ENCODE assay signal across 9 cellular contexts in genomic region chr9:1005043-1005667, GRCh38. TPM values are rescaled to one million over a fixed set of nuclear protein-coding genes. Genes with fewer than 3 reads are reported as not detected.
DNase-seq lines count a peak whose midpoint lies in the region; ATAC-seq, FAIRE-seq and TF ChIP-seq lines count a peak whose summit lies in the region.
"Had no signal": no experiment of that assay in that cellular context is flagged by ENCODE, and none has a peak within 500 bp of the region (broad histone marks: within the 10 kb centered on the region; RNA-seq: fewer than 3 reads in every experiment).

No MANE protein-coding gene starts in this region.

- no peak overlapping the region for H2BK120ac ChIP-seq in H1 (replicated peaks; ENCODE audit: low read depth, low read length)

- H3K4ac ChIP-seq in H1 (replicated peaks; ENCODE audit: insufficient read length, low read depth, low read length), result no peak overlapping the region

- H2BK12ac ChIP-seq in H1 (ENCODE audit: low read depth, low read length), result no peak overlapping the region

- no peak for TF ChIP-seq POLR2A in H1 (IDR thresholded peaks at IDR 0.05; ENCODE audit: control extremely low read depth in 1 of 2, low read depth in 2 of 2, low read length in 2 of 2)

- H3K9ac ChIP-seq in H1 (replicated peaks in 1 of 4; ENCODE audit: extremely low read depth in 1 of 4, low read depth in 3 of 4, low read length in 3 of 4), result no peak overlapping the region

- peak; percentile 70 to 78 for TF ChIP-seq RAD21 in H1 (IDR thresholded peaks at IDR 0.05 in 1 of 2, conservative IDR thresholded peaks at IDR 0.05 in 1 of 2; ENCODE audit: low read depth in 2 of 2, low read length in 2 of 2)

- CTCF ChIA-PET in PC-9 (lab: Charles Lee) (interaction anchor here (0.6 kb wide), 2 partner anchors 109 to 581 kb away, joined by 3 to 9 read pairs; no protein-coding TSS in a partner anchor), H1 (lab: Charles Lee; ENCODE audit: partially characterized antibody) (interaction anchor here (0.7 to 4.4 kb wide), 27 partner anchors 8 to 724 kb away, joined by 3 to 57 read pairs (median 4); partner anchors contain the start of gene DMRT1)

- POLR2A ChIA-PET in PC-9 (lab: Charles Lee; ENCODE audit: unreplicated experiment), result no interaction called here
- POLR2A ChIA-PET in H1 (lab: Charles Lee; ENCODE audit: partially characterized antibody), result no interaction called here

- no peak overlapping the region for H4K5ac ChIP-seq in H1 (ENCODE audit: insufficient read length, low read depth, low read length)

- H3K4me1 ChIP-seq in BE2C (no peaks in the 10 kb centered on the region), PC-9 (replicated peaks; ENCODE audit: insufficient read depth) (no peaks in the 10 kb centered on the region), H1 (replicated peaks in 1 of 4; ENCODE audit: control insufficient read depth in 3 of 4, insufficient read depth in 4 of 4, low read length in 3 of 4) (no peaks in the 10 kb centered on the region; a peak in 1 of 7 replicates), mucosa of descending colon (ENCODE audit: low read depth) (no peaks in the 10 kb centered on the region)

- intact Hi-C loops in PC-9 (cut with micrococcal nuclease; ENCODE audit: unreplicated experiment), result loop anchor here (2.0 to 10.0 kb wide), 4 partner anchors 112 to 660 kb away; no protein-coding TSS in a partner anchor
- intact Hi-C loops in mucosa of descending colon (cut with DNase I, micrococcal nuclease), result loop anchor here (5.0 kb wide), 1 partner anchor 113 kb away; no protein-coding TSS in a partner anchor

- H2AFZ ChIP-seq in PC-9 (no peak overlapping the region), H1 (ENCODE audit: low read length) (no peak overlapping the region)

- no peaks in the 10 kb centered on the region for H3K23me2 ChIP-seq in H1 (ENCODE audit: low read depth, low read length)

- H3K27ac ChIP-seq in PC-9 (no peak overlapping the region), H1 (ENCODE audit: low read depth, low read length) (no peak overlapping the region)

- H3K23ac ChIP-seq in H1 (ENCODE audit: insufficient read length), result no peak overlapping the region

- ATAC-seq in HG03432 (IDR thresholded peaks at IDR 0.05; ENCODE audit: unreplicated experiment) (peak; percentile 66), mucosa of descending colon (peak; percentile 53), GM19328 (IDR thresholded peaks at IDR 0.05; ENCODE audit: unreplicated experiment) (no peak)

- H3K56ac ChIP-seq in H1 (replicated peaks; ENCODE audit: insufficient read length, low read depth, low read length), result no peak overlapping the region

- H4K20me1 ChIP-seq in PC-9 (ENCODE audit: insufficient read depth) (no peaks in the 10 kb centered on the region), H1 (replicated peaks in 1 of 2; ENCODE audit: control insufficient read depth in 1 of 2, insufficient read depth in 2 of 2, low read length in 2 of 2) (no peaks in the 10 kb centered on the region)

- BruUV-seq in PC-9 (replicated peaks; lab: Mats Ljungman, UMichigan), result no TSS peak

- H3K79me2 ChIP-seq in PC-9 (ENCODE audit: low read depth) (no peaks in the 10 kb centered on the region), H1 (ENCODE audit: control insufficient read depth in 1 of 2, insufficient read depth in 2 of 2, low read length in 2 of 2) (no peaks in the 10 kb centered on the region)

- no peaks in the 10 kb centered on the region for H3F3A ChIP-seq in PC-9 (ENCODE audit: insufficient read depth, low read depth)

- H3K27me3 ChIP-seq in BE2C, result no peaks in the 10 kb centered on the region
- no peaks in the 10 kb centered on the region for H3K27me3 ChIP-seq in PC-9 (ENCODE audit: insufficient read depth, low read depth)
- H3K27me3 ChIP-seq in H1 (replicated peaks in 1 of 4; ENCODE audit: control insufficient read depth in 3 of 4, extremely low read depth in 1 of 4, insufficient read depth in 3 of 4, low read length in 3 of 4), result peaks cover 0 to 2% (median 0%) of the 10 kb centered on the region in 4 experiments; a peak in 2 of 7 replicates

- H3K36me3 ChIP-seq in BE2C (no peaks in the 10 kb centered on the region), PC-9 (ENCODE audit: low read depth) (no peaks in the 10 kb centered on the region), H1 (ENCODE audit: control insufficient read depth in 2 of 4, insufficient read depth in 4 of 4, low read length in 3 of 4) (no peaks in the 10 kb centered on the region), mucosa of descending colon (ENCODE audit: low read depth) (no peaks in the 10 kb centered on the region)

- in situ Hi-C loops in GM13977 (cut with MboI; ENCODE audit: low pct_unique_long_range_greater_than_20kb, low sequenced_read_pairs, unreplicated experiment), result loop anchor here (5.0 kb wide), 1 partner anchor 113 kb away; no protein-coding TSS in a partner anchor

- no peak overlapping the region for H2BK20ac ChIP-seq in H1 (ENCODE audit: low read length)

- no peak overlapping the region for H2BK15ac ChIP-seq in H1 (ENCODE audit: low read length)

- no peak overlapping the region for H4K91ac ChIP-seq in H1 (replicated peaks; ENCODE audit: insufficient read length, low read length)

- FAIRE-seq in H1 (lab: Jason Lieb, UNC), result peak; percentile 90

- H3K4me2 ChIP-seq in PC-9 (no peak overlapping the region), H1 (ENCODE audit: insufficient read depth in 1 of 2, low read depth in 2 of 2, low read length in 2 of 2) (no peak overlapping the region)

- no peaks in the 10 kb centered on the region for H3K9me2 ChIP-seq in PC-9 (ENCODE audit: insufficient read depth)

- H3K18ac ChIP-seq in H1 (ENCODE audit: extremely low read depth, low read length), result no peak overlapping the region

- TF ChIP-seq EP300 in H1 (IDR thresholded peaks at IDR 0.05; ENCODE audit: borderline replicate concordance in 1 of 2, low read depth in 2 of 2, low read length in 2 of 2), result no peak

- H3K4me3 ChIP-seq in BE2C (ENCODE audit: low read depth, low read length) (no peak overlapping the region), PC-9 (no peak overlapping the region), H1 (ENCODE audit: extremely low read depth in 1 of 4, insufficient read depth in 2 of 4, low read depth in 3 of 4, low read length in 4 of 4) (no peak overlapping the region), mucosa of descending colon (no peak overlapping the region)
- H3K4me3 ChIP-seq: lung had no signal

- no peaks in the 10 kb centered on the region for H3K9me3 ChIP-seq in BE2C
- no peaks in the 10 kb centered on the region for H3K9me3 ChIP-seq in PC-9 (ENCODE audit: insufficient read depth, low read depth)
- peaks cover 15 to 16% of the 10 kb centered on the region in 2 experiments for H3K9me3 ChIP-seq in H1 (ENCODE audit: insufficient read depth in 2 of 2, low read depth in 1 of 2, low read length in 1 of 2)
- no peaks in the 10 kb centered on the region for H3K9me3 ChIP-seq in mucosa of descending colon

- H2AK5ac ChIP-seq in H1 (ENCODE audit: low read depth, low read length), result no peak overlapping the region

- DNase-seq in BE2C, result no peak
- peak; percentile 46 for DNase-seq in GM13977 (ENCODE audit: low spot score)
- DNase-seq in PC-9, result peak; percentile 19 to 41
- no peak for DNase-seq in H1 (ENCODE audit: low read depth in 1 of 2, low spot score in 2 of 2)
- peak in 1 of 3 donors; percentile 45 for DNase-seq in mucosa of descending colon
- no peak for DNase-seq in DMS153 (lab: John Stamatoyannopoulos, UW)

- no peak overlapping the region for H2BK5ac ChIP-seq in H1 (ENCODE audit: low read depth, low read length)

- TF ChIP-seq CTCF in BE2C (IDR thresholded peaks at IDR 0.05; ENCODE audit: low read depth, low read length) (peak; percentile 47), GM13977 (IDR thresholded peaks at IDR 0.05; ENCODE audit: extremely low read depth, insufficient read depth, missing control alignments) (peak; percentile 63), PC-9 (conservative IDR thresholded peaks at IDR 0.05) (peak; percentile 58), H1 (IDR thresholded peaks at IDR 0.05; ENCODE audit: control extremely low read depth in 1 of 3, insufficient read depth in 1 of 3, low read depth in 1 of 3, low read length in 3 of 3) (peak in 2 of 3 experiments; percentile 75 to 76; a peak in 3 of 4 replicates), mucosa of descending colon (IDR thresholded peaks at IDR 0.05) (peak; percentile 13)

- H4K8ac ChIP-seq in H1 (ENCODE audit: extremely low read depth, insufficient read depth, low read length), result no peak overlapping the region

- 76% methylated on average over 10 of the region's 10 CpGs; no CpG with 5 or more reads in 1 of the 2 experiments for whole genome bisulfite sequencing in H1 (ENCODE audit: extremely low coverage in 1 of 2, insufficient coverage in 1 of 2, insufficient read length in 1 of 2, insufficient replicate concordance in 2 of 2, low coverage in 1 of 2, low lambda C conversion rate in 2 of 2, missing lambda C conversion rate in 1 of 2), 2 experiments

- no peak overlapping the region for H3K14ac ChIP-seq in H1 (ENCODE audit: insufficient read length)

- H3K79me1 ChIP-seq in H1 (ENCODE audit: low read depth, low read length), result no peaks in the 10 kb centered on the region

RNA-seq across cellular contexts. Expression of gene DMRT3, which starts 28.7 kb away (rescaled TPM):
- not detected for polyA plus RNA-seq in BE2C (2012; ENCODE audit: insufficient read depth, insufficient read length, low read depth)
- not detected in 2 replicates for total RNA-seq in PC-9 (2021)
- not detected in 2 replicates for total RNA-seq in H1 (2021; fragmentation: NEBNext Ultra II Directional; extraction: Animal tissue kit (Norgen Biotek cat#: 25700))
- polyA plus RNA-seq in H1 (2011; rRNA removed), result 0.05 TPM in 1 of 2 replicates, not detected in the other
- polyA plus RNA-seq in H1 (2011; cell fraction: cytosol; rRNA removed), result 0.03 TPM
- 0.06 TPM for polyA plus RNA-seq in H1 (2011; cell fraction: nucleus; rRNA removed)
- 0.08 TPM in 2 of 4 replicates, not detected in the others for polyA plus RNA-seq in H1 (2012, experiment 1 of 2)
- polyA plus RNA-seq in H1 (2012, experiment 2 of 2), result not detected
- polyA plus RNA-seq in H1 (2013, experiment 1 of 2), result not detected
- not detected for polyA plus RNA-seq in H1 (2013, experiment 2 of 2)
- not detected in 2 replicates for polyA minus RNA-seq in H1 (2011; rRNA and poly(A)+ RNA removed)
- polyA minus RNA-seq in H1 (2011; cell fraction: cytosol; rRNA and poly(A)+ RNA removed), result not detected
- polyA minus RNA-seq in H1 (2011; cell fraction: nucleus; rRNA and poly(A)+ RNA removed), result not detected
- not detected for total RNA-seq in mucosa of descending colon
- total RNA-seq: lung had no signal

RNA-seq across cellular contexts. Expression of gene DMRT2, which starts 45.0 kb away (rescaled TPM):
- not detected for polyA plus RNA-seq in BE2C (2012; ENCODE audit: insufficient read depth, insufficient read length, low read depth)
- total RNA-seq in PC-9 (2021), result not detected in 2 replicates
- total RNA-seq in H1 (2021; fragmentation: NEBNext Ultra II Directional; extraction: Animal tissue kit (Norgen Biotek cat#: 25700)), result 0.61 and 0.93 TPM in 2 replicates
- 0.24 and 0.29 TPM in 2 replicates for polyA plus RNA-seq in H1 (2011; rRNA removed)
- 0.36 TPM for polyA plus RNA-seq in H1 (2011; cell fraction: cytosol; rRNA removed)
- 0.41 TPM for polyA plus RNA-seq in H1 (2011; cell fraction: nucleus; rRNA removed)
- 0.09 to 0.16 TPM (median 0.12 TPM) in 3 of 4 replicates, not detected in the other for polyA plus RNA-seq in H1 (2012, experiment 1 of 2)
- polyA plus RNA-seq in H1 (2012, experiment 2 of 2), result not detected
- polyA plus RNA-seq in H1 (2013, experiment 1 of 2), result 0.51 TPM
- 0.42 TPM for polyA plus RNA-seq in H1 (2013, experiment 2 of 2)
- polyA minus RNA-seq in H1 (2011; rRNA and poly(A)+ RNA removed), result 0.12 and 0.35 TPM in 2 replicates
- polyA minus RNA-seq in H1 (2011; cell fraction: cytosol; rRNA and poly(A)+ RNA removed), result not detected
- polyA minus RNA-seq in H1 (2011; cell fraction: nucleus; rRNA and poly(A)+ RNA removed), result 1.1 TPM
- total RNA-seq in mucosa of descending colon, result 10 to 100 TPM in 1 of 3 donors, 1 to 10 TPM in 2; 1.5 to 10.2 (median 3.1) TPM

Comparison
In these comparisons a context has a peak if more than half of its experiments do, and no peak if none do; other contexts are left out.
1. DNase-seq: peak in GM13977 (single experiment) and PC-9 (2 of 2); none in BE2C (single experiment), H1 (0 of 2) and DMS153 (single experiment).
2. CTCF ChIP-seq: peak in every context shown above with its lines; median percentile 76 in H1; 63 in GM13977; 58 in PC-9; 47 in BE2C; 13 in mucosa of descending colon.